In genomic region chr14:77376380-77376770, GRCh38 we compare ENCODE assay signal across 8 cellular contexts. TPM values are rescaled to one million over a fixed set of nuclear protein-coding genes. Genes with fewer than 3 reads are reported as not detected.
DNase-seq lines count a peak whose midpoint lies in the region; ATAC-seq lines count a peak whose summit lies in the region.

No MANE protein-coding gene starts in this region.

- intact Hi-C loops in left cardiac atrium (cut with DNase I) (loop anchor here in 1 of 2 donors (2.0 kb wide), 1 partner anchor 56 kb away; the partner anchor contains the start of genes GSTZ1 and POMT2), sciatic nerve (cut with DNase I) (no loop called here)

- H3K27ac Mint-ChIP-seq in activated naive CD4-positive, alpha-beta T cell treated with anti-CD3 and anti-CD28 coated beads, Interleukin-2, amount 50 U/mL, for 72 hours, result peak overlapping the region in 1 of 2 donors; percentile 98

- DNase-seq in NCI-H1417 (lab: John Stamatoyannopoulos, UW) (peak; percentile 38 to 70 (median 64)), NCI-H1417 treated with DMSO at 0.1 percent for 48 hours (lab: John Stamatoyannopoulos, UW) (no peak), NCI-H345 treated with DMSO at 0.1 percent for 48 hours (lab: John Stamatoyannopoulos, UW; ENCODE audit: unreplicated experiment) (peak; percentile 11), left cardiac atrium (peak; percentile 22), sciatic nerve (ENCODE audit: low spot score) (peak; percentile 59)
- peak in 1 of 2 donors; percentile 37 for DNase-seq in activated naive CD4-positive, alpha-beta T cell treated with anti-CD3 and anti-CD28 coated beads, Interleukin-2, amount 50 U/mL, for 72 hours (ENCODE audit: low spot score in 2 of 2)

- peaks cover 6 to 35% of the 10 kb centered on the region in 2 donors for H3K36me3 Mint-ChIP-seq in activated naive CD4-positive, alpha-beta T cell treated with anti-CD3 and anti-CD28 coated beads, Interleukin-2, amount 50 U/mL, for 72 hours

- peaks cover 0 to 10% of the 10 kb centered on the region in 2 donors for H3K9me3 Mint-ChIP-seq in activated naive CD4-positive, alpha-beta T cell treated with anti-CD3 and anti-CD28 coated beads, Interleukin-2, amount 50 U/mL, for 72 hours

- ATAC-seq in HG02623 (IDR thresholded peaks at IDR 0.05; ENCODE audit: unreplicated experiment) (peak; percentile 16), left cardiac atrium (peak; percentile 17 to 31), sciatic nerve (peak; percentile 3), GM18519 (IDR thresholded peaks at IDR 0.05; ENCODE audit: low FRiP score, unreplicated experiment) (no peak)
- peak; percentile 33 to 52 for ATAC-seq in activated naive CD4-positive, alpha-beta T cell treated with anti-CD3 and anti-CD28 coated beads, Interleukin-2, amount 50 U/mL, for 72 hours

RNA-seq across cellular contexts. Expression of gene TMED8, which starts 0.5 kb away (rescaled TPM):
- total RNA-seq in activated naive CD4-positive, alpha-beta T cell treated with anti-CD3 and anti-CD28 coated beads, Interleukin-2, amount 50 U/mL, for 72 hours, result 10 to 100 TPM; 15.2 to 32.9 TPM
- 1 to 10 TPM; 5.9 to 6.7 TPM for total RNA-seq in left cardiac atrium
- 10.5 TPM for total RNA-seq in sciatic nerve

RNA-seq across cellular contexts. Expression of gene SAMD15, which starts 0.8 kb away (rescaled TPM):
- under 1 TPM; 0.20 to 0.27 TPM for total RNA-seq in activated naive CD4-positive, alpha-beta T cell treated with anti-CD3 and anti-CD28 coated beads, Interleukin-2, amount 50 U/mL, for 72 hours
- total RNA-seq in left cardiac atrium (under 1 TPM in 1 of 2 donors, not detected in 1; 0.52 TPM), sciatic nerve (0.36 TPM)

RNA-seq across cellular contexts. Expression of gene NOXRED1, which starts 46.9 kb away (rescaled TPM):
- under 1 TPM; 0.47 to 0.87 TPM for total RNA-seq in activated naive CD4-positive, alpha-beta T cell treated with anti-CD3 and anti-CD28 coated beads, Interleukin-2, amount 50 U/mL, for 72 hours
- total RNA-seq in left cardiac atrium (under 1 TPM in 1 of 2 donors, not detected in 1; 0.34 TPM), sciatic nerve (1.0 TPM)

RNA-seq across cellular contexts. Expression of gene GSTZ1, which starts 55.5 kb away (rescaled TPM):
- 10 to 100 TPM; 13.9 to 22.2 TPM for total RNA-seq in activated naive CD4-positive, alpha-beta T cell treated with anti-CD3 and anti-CD28 coated beads, Interleukin-2, amount 50 U/mL, for 72 hours
- total RNA-seq in left cardiac atrium (1 to 10 TPM; 6.5 to 7.9 TPM), sciatic nerve (9.5 TPM)

RNA-seq across cellular contexts. Expression of gene POMT2, which starts 55.7 kb away (rescaled TPM):
- total RNA-seq in activated naive CD4-positive, alpha-beta T cell treated with anti-CD3 and anti-CD28 coated beads, Interleukin-2, amount 50 U/mL, for 72 hours, result 10 to 100 TPM; 15.5 to 18.0 TPM
- 10 to 100 TPM; 20.8 to 25.5 TPM for total RNA-seq in left cardiac atrium
- total RNA-seq in sciatic nerve, result 30.4 TPM
